Comparison of ENCODE assay signal across 13 cellular contexts in the genomic region with DNA sequence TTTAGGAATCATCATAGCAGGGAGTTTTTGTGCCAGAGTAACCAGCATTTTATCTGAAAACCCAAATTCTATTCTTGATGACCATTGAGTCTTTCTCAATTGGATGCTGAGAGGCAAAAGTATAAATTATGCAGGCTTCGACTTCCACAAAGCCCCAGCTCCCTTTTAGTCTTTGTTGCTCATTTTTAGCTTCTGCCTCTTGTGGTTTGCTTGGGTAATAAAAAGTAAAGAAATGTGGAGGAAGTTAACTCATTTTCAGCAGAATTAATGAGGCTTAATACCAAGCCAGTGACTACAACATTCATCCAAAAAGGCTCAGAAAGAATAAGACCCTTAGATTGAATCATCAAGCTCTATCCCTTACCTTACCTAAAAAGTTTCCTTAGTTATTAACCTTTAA. TPM values are rescaled to one million over a fixed set of nuclear protein-coding genes. Genes with fewer than 3 reads are reported as not detected.
DNase-seq lines count a peak whose midpoint lies in the region; ATAC-seq, FAIRE-seq and TF ChIP-seq lines count a peak whose summit lies in the region.
"Had no signal": no experiment of that assay in that cellular context is flagged by ENCODE, and none has a peak within 500 bp of the region (broad histone marks: within the 10 kb centered on the region; RNA-seq: fewer than 3 reads in every experiment).

No MANE protein-coding gene starts in this region.

- no peaks in the 10 kb centered on the region for H3K9me3 ChIP-seq in kidney (ENCODE audit: control insufficient read depth in 1 of 2, low read length in 2 of 2)
- H3K9me3 ChIP-seq: esophagus squamous epithelium, thyroid gland had no signal

- CTCF ChIA-PET in BJ (lab: Yijun Ruan, JAX) = interaction anchor here (0.7 to 12.7 kb wide), 4 partner anchors 9 to 34 kb away, joined by 3 to 308 read pairs (median 4); partner anchors contain the start of gene ERMN

- in situ Hi-C loops in SK-MEL-5 (cut with HindIII; ENCODE audit: low pct_unique_long_range_greater_than_20kb, low sequenced_read_pairs) = no loop called here

- POLR2A ChIA-PET in BJ (lab: Charles Lee) = no interaction called here

- FAIRE-seq in kidney (lab: Jason Lieb, UNC) = no peak

- DNase-seq in BJ (ENCODE audit: low read depth) (no peak), SK-MEL-5 (ENCODE audit: low read depth, low spot score) (peak; percentile 15), kidney (no peak), DMS79 (lab: John Stamatoyannopoulos, UW) (no peak), inferior parietal cortex (ENCODE audit: extremely low spot score) (no peak), GOT3 (lab: John Stamatoyannopoulos, UW) (no peak)
- DNase-seq in stimulated activated CD4-positive, alpha-beta T cell treated with anti-CD3 and anti-CD28 coated beads, Interleukin-4, amount 100 ng/mL, for 4 hours = no peak
- DNase-seq: DMS79 treated with DMSO at 0.1 percent for 48 hours; esophagus squamous epithelium; NCI-H1930; stimulated activated CD4-positive, alpha-beta T cell treated with anti-CD3 and anti-CD28 coated beads, Interleukin-2, amount 100 ng/mL, for 24 hours; thyroid gland had no signal

- ATAC-seq in GM18909 (IDR thresholded peaks at IDR 0.05; ENCODE audit: poor library complexity, unreplicated experiment) = peak; percentile 61

- TF ChIP-seq CTCF in BJ (IDR thresholded peaks at IDR 0.05; ENCODE audit: insufficient read depth, low read depth, low read length) (peak; percentile 33), kidney (IDR thresholded peaks at IDR 0.05; ENCODE audit: borderline replicate concordance, extremely low read depth, insufficient read depth) (peak; percentile 3)

- intact Hi-C loops in kidney (cut with DNase I) = no loop called here

- H3K36me3 ChIP-seq in BJ (ENCODE audit: control insufficient read depth, insufficient read depth, low read length) (0 out of 2 replicates have a peak, but pooled peaks cover 1% of the 10 kb centered on the region), kidney (ENCODE audit: control insufficient read depth in 1 of 2, insufficient read depth in 2 of 2, low read length in 2 of 2) (no peaks in the 10 kb centered on the region)
- H3K36me3 ChIP-seq: esophagus squamous epithelium, thyroid gland had no signal

- no peak overlapping the region for H3K9ac ChIP-seq in kidney (ENCODE audit: low read length in 2 of 2)

- no peaks in the 10 kb centered on the region for H3K4me1 ChIP-seq in kidney (ENCODE audit: control insufficient read depth in 1 of 2, insufficient read depth in 1 of 2, low read depth in 1 of 2, low read length in 2 of 2)
- H3K4me1 ChIP-seq: esophagus squamous epithelium had no signal

- H3K4me3 ChIP-seq in BJ (ENCODE audit: low read depth, low read length) (no peak overlapping the region), kidney (ENCODE audit: low read length in 2 of 2) (no peak overlapping the region)
- H3K4me3 ChIP-seq: esophagus squamous epithelium, thyroid gland had no signal

- no peaks in the 10 kb centered on the region for H3K27me3 ChIP-seq in BJ (ENCODE audit: control insufficient read depth, insufficient read depth, low read length)
- H3K27me3 ChIP-seq: thyroid gland had no signal

- H3K27ac ChIP-seq in kidney (ENCODE audit: low read depth in 2 of 2, low read length in 2 of 2) = no peak overlapping the region
- H3K27ac ChIP-seq: esophagus squamous epithelium, thyroid gland had no signal

RNA-seq across cellular contexts. Expression of gene ERMN, which starts 18.6 kb away (rescaled TPM):
- polyA plus RNA-seq in BJ (2011; rRNA removed) (0.06 TPM in 1 of 2 replicates, not detected in the other), kidney (ENCODE audit: insufficient read depth, low read depth, low replicate concordance) (0.11 TPM)
- polyA minus RNA-seq in BJ (2011; rRNA and poly(A)+ RNA removed) = not detected in 2 replicates
- not detected in 2 replicates for total RNA-seq in SK-MEL-5 (2014; rRNA removed; shearing (Covaris generic))
- polyA plus RNA-seq in SK-MEL-5 (2015; cell fraction: cytosol; rRNA removed) = not detected in 2 replicates
- polyA plus RNA-seq in SK-MEL-5 (2015; cell fraction: nucleus; rRNA removed) = 0.37 TPM in 1 of 2 replicates, not detected in the other
- 1.6 TPM for total RNA-seq in kidney

RNA-seq across cellular contexts. Expression of gene GALNT5, which starts 49.5 kb away (rescaled TPM):
- polyA plus RNA-seq in BJ (2011; rRNA removed) = 22.6 and 37.8 TPM in 2 replicates
- 19.9 and 22.8 TPM in 2 replicates for polyA minus RNA-seq in BJ (2011; rRNA and poly(A)+ RNA removed)
- total RNA-seq in SK-MEL-5 (2014; rRNA removed; shearing (Covaris generic)) = not detected in 2 replicates
- 0.01 TPM in 1 of 2 replicates, not detected in the other for polyA plus RNA-seq in SK-MEL-5 (2015; cell fraction: cytosol; rRNA removed)
- not detected in 2 replicates for polyA plus RNA-seq in SK-MEL-5 (2015; cell fraction: nucleus; rRNA removed)
- total RNA-seq in kidney = 0.47 TPM
- 0.06 TPM for polyA plus RNA-seq in kidney (ENCODE audit: insufficient read depth, low read depth, low replicate concordance)
